In the genomic region with DNA sequence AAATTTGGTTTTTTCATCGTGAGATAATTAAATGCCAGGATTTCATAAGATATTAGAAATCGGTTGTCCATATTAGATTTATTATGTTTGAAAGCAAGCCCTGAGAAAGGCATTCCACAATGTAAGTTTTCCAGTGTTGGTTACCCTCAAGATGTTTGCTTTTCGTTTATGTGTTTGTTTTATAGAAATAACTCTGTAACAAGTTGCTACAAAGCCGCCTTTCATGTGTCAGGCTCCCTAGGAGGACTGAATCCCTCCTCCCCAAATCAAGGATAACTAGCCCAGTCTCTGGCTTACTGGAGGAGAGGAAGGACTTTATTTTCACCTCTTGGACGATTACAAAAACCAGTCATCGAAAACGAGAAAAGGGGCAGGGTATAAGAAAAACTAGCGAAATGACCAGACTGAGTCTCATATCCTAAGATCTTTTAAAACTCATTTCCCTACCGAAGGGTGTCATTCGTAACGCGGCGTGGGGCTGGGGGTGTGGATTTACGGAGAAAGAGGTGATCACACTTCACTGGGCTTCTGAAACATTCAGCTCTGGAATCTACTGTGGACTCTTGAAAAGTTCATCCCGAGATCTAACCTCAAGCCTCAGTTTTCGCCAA, we compare ENCODE assay signal across 1 cellular context.
TF ChIP-seq lines count a peak whose summit lies in the region.

No MANE protein-coding gene starts in this region.

TF ChIP-seq in GM12878, 131 proteins besides CTCF, POLR2A, EP300 and RAD21:
- TF ChIP-seq SREBF2 (IDR thresholded peaks at IDR 0.05; ENCODE audit: low read length), result no peak
- no peak for TF ChIP-seq IRF5 (IDR thresholded peaks at IDR 0.05; ENCODE audit: borderline replicate concordance)
- TF ChIP-seq HCFC1 (IDR thresholded peaks at IDR 0.05; ENCODE audit: low read length), result no peak
- TF ChIP-seq SRF (IDR thresholded peaks at IDR 0.05; ENCODE audit: low read depth in 2 of 2, low read length in 2 of 2), result no peak
- TF ChIP-seq BACH1 (IDR thresholded peaks at IDR 0.05; ENCODE audit: borderline replicate concordance), result no peak
- TF ChIP-seq NRF1 (conservative IDR thresholded peaks at IDR 0.05; ENCODE audit: low read depth, low read length), result no peak
- no peak for TF ChIP-seq CHD4 (IDR thresholded peaks at IDR 0.05)
- TF ChIP-seq ZBED1 (IDR thresholded peaks at IDR 0.05; ENCODE audit: borderline replicate concordance), result no peak
- TF ChIP-seq CHD1 (IDR thresholded peaks at IDR 0.05; ENCODE audit: low read depth, low read length), result 0 out of 2 replicates have a peak, but pooled peaks have one; percentile 61
- TF ChIP-seq MTA2 (IDR thresholded peaks at IDR 0.05; ENCODE audit: low read depth), result no peak
- TF ChIP-seq FOXM1 (IDR thresholded peaks at IDR 0.05; ENCODE audit: low read depth, low read length), result 0 out of 2 replicates have a peak, but pooled peaks have one; percentile 25
- peak; percentile 75 for TF ChIP-seq JUNB (IDR thresholded peaks at IDR 0.05)
- no peak for TF ChIP-seq STAT1 (conservative IDR thresholded peaks at IDR 0.05)
- TF ChIP-seq, protein P1, sequence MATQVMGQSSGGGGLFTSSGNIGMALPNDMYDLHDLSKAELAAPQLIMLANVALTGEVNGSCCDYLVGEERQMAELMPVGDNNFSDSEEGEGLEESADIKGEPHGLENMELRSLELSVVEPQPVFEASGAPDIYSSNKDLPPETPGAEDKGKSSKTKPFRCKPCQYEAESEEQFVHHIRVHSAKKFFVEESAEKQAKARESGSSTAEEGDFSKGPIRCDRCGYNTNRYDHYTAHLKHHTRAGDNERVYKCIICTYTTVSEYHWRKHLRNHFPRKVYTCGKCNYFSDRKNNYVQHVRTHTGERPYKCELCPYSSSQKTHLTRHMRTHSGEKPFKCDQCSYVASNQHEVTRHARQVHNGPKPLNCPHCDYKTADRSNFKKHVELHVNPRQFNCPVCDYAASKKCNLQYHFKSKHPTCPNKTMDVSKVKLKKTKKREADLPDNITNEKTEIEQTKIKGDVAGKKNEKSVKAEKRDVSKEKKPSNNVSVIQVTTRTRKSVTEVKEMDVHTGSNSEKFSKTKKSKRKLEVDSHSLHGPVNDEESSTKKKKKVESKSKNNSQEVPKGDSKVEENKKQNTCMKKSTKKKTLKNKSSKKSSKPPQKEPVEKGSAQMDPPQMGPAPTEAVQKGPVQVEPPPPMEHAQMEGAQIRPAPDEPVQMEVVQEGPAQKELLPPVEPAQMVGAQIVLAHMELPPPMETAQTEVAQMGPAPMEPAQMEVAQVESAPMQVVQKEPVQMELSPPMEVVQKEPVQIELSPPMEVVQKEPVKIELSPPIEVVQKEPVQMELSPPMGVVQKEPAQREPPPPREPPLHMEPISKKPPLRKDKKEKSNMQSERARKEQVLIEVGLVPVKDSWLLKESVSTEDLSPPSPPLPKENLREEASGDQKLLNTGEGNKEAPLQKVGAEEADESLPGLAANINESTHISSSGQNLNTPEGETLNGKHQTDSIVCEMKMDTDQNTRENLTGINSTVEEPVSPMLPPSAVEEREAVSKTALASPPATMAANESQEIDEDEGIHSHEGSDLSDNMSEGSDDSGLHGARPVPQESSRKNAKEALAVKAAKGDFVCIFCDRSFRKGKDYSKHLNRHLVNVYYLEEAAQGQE (IDR thresholded peaks at IDR 0.05; ENCODE audit: low read depth, low read length), result no peak
- no peak for TF ChIP-seq HDGF (IDR thresholded peaks at IDR 0.05)
- TF ChIP-seq SPI1 (IDR thresholded peaks at IDR 0.05; ENCODE audit: borderline replicate concordance, insufficient read depth, low read depth, low read length), result no peak
- no peak for TF ChIP-seq KDM1A (IDR thresholded peaks at IDR 0.05; ENCODE audit: borderline replicate concordance)
- no peak for TF ChIP-seq ZZZ3 (IDR thresholded peaks at IDR 0.05; ENCODE audit: control insufficient read depth, insufficient read length, low read depth)
- TF ChIP-seq USF1 (IDR thresholded peaks at IDR 0.05; ENCODE audit: borderline replicate concordance, extremely low read length, insufficient read depth, low read depth, low read length), result no peak
- 0 out of 2 replicates have a peak, but pooled peaks have one; percentile 12 for TF ChIP-seq ZBTB4 (CRISPR knock-in tag; IDR thresholded peaks at IDR 0.05)
- TF ChIP-seq POLR2AphosphoS5 (IDR thresholded peaks at IDR 0.05; ENCODE audit: low read length), result no peak
- TF ChIP-seq NFIC (IDR thresholded peaks at IDR 0.05; ENCODE audit: low read depth, low read length), result peak; percentile 56; the same call in 1 of the 2 replicates
- peak; percentile 64 for TF ChIP-seq EED (IDR thresholded peaks at IDR 0.05; ENCODE audit: low read depth)
- no peak for TF ChIP-seq HSF1 (IDR thresholded peaks at IDR 0.05; ENCODE audit: low read depth, low read length)
- TF ChIP-seq HDAC6 (IDR thresholded peaks at IDR 0.05; ENCODE audit: unreplicated experiment), result no peak
- TF ChIP-seq ZBTB40 (IDR thresholded peaks at IDR 0.05; ENCODE audit: borderline replicate concordance), result no peak
- TF ChIP-seq ZNF622 (IDR thresholded peaks at IDR 0.05), result no peak
- TF ChIP-seq RAD51 (IDR thresholded peaks at IDR 0.05), result no peak
- no peak for TF ChIP-seq KAT2A (conservative IDR thresholded peaks at IDR 0.05; ENCODE audit: control insufficient read depth, low read depth, low read length)
- no peak for TF ChIP-seq RBBP5 (conservative IDR thresholded peaks at IDR 0.05)
TF ChIP-seq in GM12878: peak in this region for 6.
